In genomic region chr9:115117999-115118470, GRCh38 we compare ENCODE assay signal across 1 cellular context.
TF ChIP-seq lines count a peak whose summit lies in the region.

Gene TNC (minus strand): TSS chr9:115118157. CDS start chr9:115091018, 27,139 bp downstream.

TF ChIP-seq in GM23338, 12 proteins besides CTCF, POLR2A, EP300 and RAD21:
- TF ChIP-seq ZNF114 (CRISPR knock-in tag; IDR thresholded peaks at IDR 0.05), result no peak
- TF ChIP-seq POLR2AphosphoS5 (IDR thresholded peaks at IDR 0.05; ENCODE audit: low read depth), result no peak
- TF ChIP-seq EZH2 (IDR thresholded peaks at IDR 0.05; ENCODE audit: low read depth, unreplicated experiment), result no peak
- no peak for TF ChIP-seq JUNB (IDR thresholded peaks at IDR 0.05; ENCODE audit: unreplicated experiment)
- TF ChIP-seq REST (IDR thresholded peaks at IDR 0.05; ENCODE audit: unreplicated experiment), result no peak
- no peak for TF ChIP-seq CREB1 (CRISPR knock-in tag; IDR thresholded peaks at IDR 0.05; ENCODE audit: low read depth)
- TF ChIP-seq EZH2phosphoT487 (IDR thresholded peaks at IDR 0.05; ENCODE audit: unreplicated experiment), result no peak
- no peak for TF ChIP-seq ZNF331 (CRISPR knock-in tag; IDR thresholded peaks at IDR 0.05; ENCODE audit: low read depth)
- TF ChIP-seq ZNF462 (CRISPR knock-in tag; IDR thresholded peaks at IDR 0.05), result no peak
- no peak for TF ChIP-seq STAT1 (IDR thresholded peaks at IDR 0.05; ENCODE audit: unreplicated experiment)
- no peak for TF ChIP-seq NANOG (IDR thresholded peaks at IDR 0.05; ENCODE audit: borderline replicate concordance)
- TF ChIP-seq ETS1 (IDR thresholded peaks at IDR 0.05), result no peak
TF ChIP-seq in GM23338: peak in this region for 0.
